Comparison of ENCODE assay signal across 23 cellular contexts in the genomic region with DNA sequence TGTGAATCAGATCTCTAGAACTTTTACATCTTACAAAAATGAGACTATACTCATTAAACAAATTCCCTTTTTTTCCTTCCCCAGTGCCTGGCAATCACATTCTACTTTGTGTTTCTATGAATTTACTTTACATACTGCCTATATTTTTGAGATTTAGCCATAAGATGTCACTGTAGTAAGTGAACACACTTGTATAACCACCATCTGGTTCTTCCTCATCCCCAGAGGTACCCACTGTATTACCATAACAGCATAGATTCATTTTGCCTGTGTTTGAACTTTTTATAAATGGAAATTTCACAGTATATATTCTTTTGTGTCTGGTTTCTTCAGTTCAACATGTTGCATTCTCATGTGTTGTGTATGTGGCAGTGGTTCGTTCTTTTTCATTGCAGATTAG. TPM values are rescaled to one million over a fixed set of nuclear protein-coding genes. Genes with fewer than 3 reads are reported as not detected.
A peak's percentile ranks its signal among the peaks of the same experiment; 100 is the strongest.
DNase-seq lines count a peak whose midpoint lies in the region; ATAC-seq and TF ChIP-seq lines count a peak whose summit lies in the region.
"Had no signal": no experiment of that assay in that cellular context is flagged by ENCODE, and none has a peak within 500 bp of the region (broad histone marks: within the 10 kb centered on the region; RNA-seq: fewer than 3 reads in every experiment).

No MANE protein-coding gene starts in this region.

- TF ChIP-seq CTCF in HCT116 (IDR thresholded peaks at IDR 0.05 in 2 of 3, conservative IDR thresholded peaks at IDR 0.05 in 1 of 3; ENCODE audit: borderline replicate concordance in 1 of 3, insufficient read depth in 1 of 3, low read depth in 2 of 3, low read length in 2 of 3) (no peak), vagina (IDR thresholded peaks at IDR 0.05) (no peak)

- H3K27ac Mint-ChIP-seq in activated CD4-positive, alpha-beta T cell treated with anti-CD3 and anti-CD28 coated beads for 36 hours, result peak overlapping the region; percentile 59
- H3K27ac Mint-ChIP-seq in activated T-helper 2 cell treated with anti-CD3 and anti-CD28 coated beads, Interferon-gamma antibody, Interleukin-2, Interleukin-4, amounts not matched to agents 10 μg/mL and 5 μg/mL and 100 μg/mL, durations not matched to agents 14 hours and 24 hours and 36 hours, result peak overlapping the region; percentile 59
- peak overlapping the region in 5 of 6 donors; percentile 6 to 89 (median 56) for H3K27ac Mint-ChIP-seq in naive B cell
- no peak overlapping the region for H3K27ac Mint-ChIP-seq in activated CD4-positive, alpha-beta memory T cell treated with anti-CD3 and anti-CD28 coated beads for 36 hours

- H3K27me3 ChIP-seq in HCT116 (ENCODE audit: insufficient read depth, low read length) (no peaks in the 10 kb centered on the region), vagina (no peaks in the 10 kb centered on the region)
- H3K27me3 ChIP-seq: esophagus muscularis mucosa, right atrium auricular region, spleen, transverse colon had no signal

- no peak for DNase-seq in activated CD4-positive, alpha-beta T cell treated with anti-CD3 and anti-CD28 coated beads for 36 hours
- DNase-seq in activated CD4-positive, alpha-beta T cell treated with anti-CD3 and anti-CD28 coated beads, Interleukin-2, amount 50 U/mL, for 4 hours, result no peak
- DNase-seq in HCT116 (ENCODE audit: low read depth, low spot score) (no peak), naive B cell (no peak), HUDEP-2 (lab: John Stamatoyannopoulos, UW; ENCODE audit: unreplicated experiment in 76 of 76) (no peak), vagina (ENCODE audit: extremely low spot score in 2 of 2) (no peak)
- DNase-seq in activated T-helper 2 cell treated with anti-CD3 and anti-CD28 coated beads, Interferon-gamma antibody, Interleukin-2, Interleukin-4, amounts not matched to agents 10 μg/mL and 5 μg/mL and 100 μg/mL, durations not matched to agents 14 hours and 24 hours and 36 hours (ENCODE audit: low spot score), result no peak
- DNase-seq in activated CD4-positive, alpha-beta memory T cell treated with anti-CD3 and anti-CD28 coated beads for 36 hours, result no peak
- DNase-seq: 8988T; activated T-cell treated with anti-CD3 and anti-CD28 coated beads, Interleukin-2, amount 50 U/mL, for 48 hours; effector memory CD4-positive, alpha-beta T cell; NCI-H187 treated with DMSO at 0.1 percent for 48 hours; NCI-H345; SHP77 treated with DMSO at 0.1 percent for 48 hours; spleen; stimulated activated CD4-positive, alpha-beta T cell treated with anti-CD3 and anti-CD28 coated beads, Interleukin-4, amount 100 ng/mL, for 1 hour; stimulated activated naive CD4-positive, alpha-beta T cell treated with Interleukin-2 at 50 U/mL for 16 hours; transverse colon had no signal

- no peaks in the 10 kb centered on the region for H3K9me2 ChIP-seq in HCT116 (ENCODE audit: insufficient read depth)

- H3K9ac ChIP-seq in HCT116 (ENCODE audit: low read length), result 0 out of 2 replicates have a peak overlapping the region, but pooled peaks have one; percentile 15

- H3K27me3 Mint-ChIP-seq in activated CD4-positive, alpha-beta T cell treated with anti-CD3 and anti-CD28 coated beads for 36 hours, result no peaks in the 10 kb centered on the region
- no peaks in the 10 kb centered on the region for H3K27me3 Mint-ChIP-seq in activated T-helper 2 cell treated with anti-CD3 and anti-CD28 coated beads, Interferon-gamma antibody, Interleukin-2, Interleukin-4, amounts not matched to agents 10 μg/mL and 5 μg/mL and 100 μg/mL, durations not matched to agents 14 hours and 24 hours and 36 hours (ENCODE audit: low read depth)
- H3K27me3 Mint-ChIP-seq in naive B cell, result no peaks in the 10 kb centered on the region
- H3K27me3 Mint-ChIP-seq in activated CD4-positive, alpha-beta memory T cell treated with anti-CD3 and anti-CD28 coated beads for 36 hours, result no peaks in the 10 kb centered on the region

- intact Hi-C loops in activated CD4-positive, alpha-beta T cell treated with anti-CD3 and anti-CD28 coated beads for 36 hours (cut with DNase I, micrococcal nuclease), result loop anchor here in 1 of 2 experiments (5.0 kb wide), 1 partner anchor 43 kb away; no protein-coding TSS in a partner anchor
- intact Hi-C loops in HCT116 (cut with micrococcal nuclease), result no loop called here
- intact Hi-C loops in activated T-helper 2 cell treated with anti-CD3 and anti-CD28 coated beads, Interferon-gamma antibody, Interleukin-2, Interleukin-4, amounts not matched to agents 10 μg/mL and 5 μg/mL and 100 μg/mL, durations not matched to agents 14 hours and 24 hours and 36 hours (cut with micrococcal nuclease), result no loop called here
- intact Hi-C loops in activated CD4-positive, alpha-beta memory T cell treated with anti-CD3 and anti-CD28 coated beads for 36 hours (cut with micrococcal nuclease), result no loop called here
- intact Hi-C loops in vagina (cut with DNase I), result no loop called here

- CTCF ChIA-PET in activated CD4-positive, alpha-beta T cell treated with anti-CD3 and anti-CD28 coated beads for 36 hours (lab: Charles Lee), result no interaction called here
- CTCF ChIA-PET in HCT116 (lab: Charles Lee), result no interaction called here
- CTCF ChIA-PET in activated CD4-positive, alpha-beta memory T cell treated with anti-CD3 and anti-CD28 coated beads for 36 hours (lab: Charles Lee), result no interaction called here

- peaks cover 100% of the 10 kb centered on the region for H3K79me2 ChIP-seq in HCT116 (ENCODE audit: insufficient read depth, low read length)

- H3K36me3 Mint-ChIP-seq in activated CD4-positive, alpha-beta T cell treated with anti-CD3 and anti-CD28 coated beads for 36 hours (ENCODE audit: low read depth), result peaks cover 39% of the 10 kb centered on the region
- H3K36me3 Mint-ChIP-seq in activated T-helper 2 cell treated with anti-CD3 and anti-CD28 coated beads, Interferon-gamma antibody, Interleukin-2, Interleukin-4, amounts not matched to agents 10 μg/mL and 5 μg/mL and 100 μg/mL, durations not matched to agents 14 hours and 24 hours and 36 hours (ENCODE audit: low read depth), result peaks cover 58% of the 10 kb centered on the region
- no peaks in the 10 kb centered on the region for H3K36me3 Mint-ChIP-seq in naive B cell
- peaks cover 13% of the 10 kb centered on the region for H3K36me3 Mint-ChIP-seq in activated CD4-positive, alpha-beta memory T cell treated with anti-CD3 and anti-CD28 coated beads for 36 hours

- no peak for TF ChIP-seq POLR2A in HCT116 (IDR thresholded peaks at IDR 0.05; ENCODE audit: borderline replicate concordance, extremely low read depth, insufficient read depth, insufficient read length)
- no peak for TF ChIP-seq POLR2A in vagina (IDR thresholded peaks at IDR 0.05)

- no peak overlapping the region for H3K4me2 ChIP-seq in HCT116 (ENCODE audit: low read length)

- POLR2A ChIA-PET in activated CD4-positive, alpha-beta T cell treated with anti-CD3 and anti-CD28 coated beads for 36 hours (lab: Charles Lee), result no interaction called here
- POLR2A ChIA-PET in HCT116 (lab: Charles Lee), result no interaction called here
- POLR2A ChIA-PET in activated CD4-positive, alpha-beta memory T cell treated with anti-CD3 and anti-CD28 coated beads for 36 hours (lab: Charles Lee), result no interaction called here

- H3K27ac ChIP-seq in HCT116 (ENCODE audit: low read depth, low read length) (peak overlapping the region; percentile 57; the same call in 1 of the 2 replicates), vagina (no peak overlapping the region)
- H3K27ac ChIP-seq: esophagus muscularis mucosa, right atrium auricular region, transverse colon, VCaP had no signal

- H3K9me3 Mint-ChIP-seq in activated CD4-positive, alpha-beta T cell treated with anti-CD3 and anti-CD28 coated beads for 36 hours (ENCODE audit: low read depth), result no peaks in the 10 kb centered on the region
- no peaks in the 10 kb centered on the region for H3K9me3 Mint-ChIP-seq in activated T-helper 2 cell treated with anti-CD3 and anti-CD28 coated beads, Interferon-gamma antibody, Interleukin-2, Interleukin-4, amounts not matched to agents 10 μg/mL and 5 μg/mL and 100 μg/mL, durations not matched to agents 14 hours and 24 hours and 36 hours
- H3K9me3 Mint-ChIP-seq in naive B cell, result no peaks in the 10 kb centered on the region
- H3K9me3 Mint-ChIP-seq in activated CD4-positive, alpha-beta memory T cell treated with anti-CD3 and anti-CD28 coated beads for 36 hours, result no peaks in the 10 kb centered on the region
- H3K9me3 Mint-ChIP-seq: brain had no signal

- H3K36me3 ChIP-seq in HCT116 (ENCODE audit: control insufficient read depth in 1 of 2, insufficient read depth in 2 of 2, low read length in 2 of 2), result peaks cover 20 to 27% of the 10 kb centered on the region in 2 experiments
- no peaks in the 10 kb centered on the region for H3K36me3 ChIP-seq in vagina
- H3K36me3 ChIP-seq: right atrium auricular region, transverse colon had no signal

- H4K20me1 ChIP-seq in HCT116 (ENCODE audit: insufficient read depth), result no peaks in the 10 kb centered on the region

- H3K4me1 Mint-ChIP-seq in activated CD4-positive, alpha-beta T cell treated with anti-CD3 and anti-CD28 coated beads for 36 hours, result peaks cover 68% of the 10 kb centered on the region
- peaks cover 60% of the 10 kb centered on the region for H3K4me1 Mint-ChIP-seq in activated T-helper 2 cell treated with anti-CD3 and anti-CD28 coated beads, Interferon-gamma antibody, Interleukin-2, Interleukin-4, amounts not matched to agents 10 μg/mL and 5 μg/mL and 100 μg/mL, durations not matched to agents 14 hours and 24 hours and 36 hours (ENCODE audit: low read depth)
- H3K4me1 Mint-ChIP-seq in naive B cell, result peaks cover 49 to 79% (median 73%) of the 10 kb centered on the region in 3 donors
- H3K4me1 Mint-ChIP-seq in activated CD4-positive, alpha-beta memory T cell treated with anti-CD3 and anti-CD28 coated beads for 36 hours (ENCODE audit: low read depth), result peaks cover 68% of the 10 kb centered on the region

- H3K9me3 ChIP-seq in HCT116 (ENCODE audit: control insufficient read depth in 1 of 2, insufficient read depth in 1 of 2, low read depth in 1 of 2, low read length in 2 of 2) (no peaks in the 10 kb centered on the region), vagina (no peaks in the 10 kb centered on the region)
- H3K9me3 ChIP-seq: esophagus muscularis mucosa, right atrium auricular region, spleen, transverse colon had no signal

- no peak for ATAC-seq in activated CD4-positive, alpha-beta T cell treated with anti-CD3 and anti-CD28 coated beads for 36 hours
- ATAC-seq in HCT116 (no peak), naive B cell (ENCODE audit: low read depth in 2 of 2) (no peak)

- H2AFZ ChIP-seq in HCT116 (ENCODE audit: low read depth, low read length, poor library complexity, severe bottlenecking), result no peak overlapping the region

- TF ChIP-seq RAD21 in HCT116 (IDR thresholded peaks at IDR 0.05; ENCODE audit: low read depth), result no peak

- H3K4me1 ChIP-seq in HCT116 (ENCODE audit: control insufficient read depth in 1 of 2, insufficient read depth in 2 of 2, low read length in 2 of 2) (peaks cover 90 to 93% of the 10 kb centered on the region in 2 experiments), vagina (peaks cover 29% of the 10 kb centered on the region)

- RAD21 ChIA-PET in HCT116 (lab: Charles Lee; ENCODE audit: low non-redundant PET in 1 of 2, low total read pairs in 2 of 2, uncharacterized antibody in 2 of 2, unreplicated experiment in 2 of 2), result no interaction called here

- no peak overlapping the region for H3K4me3 Mint-ChIP-seq in activated CD4-positive, alpha-beta T cell treated with anti-CD3 and anti-CD28 coated beads for 36 hours
- no peak overlapping the region for H3K4me3 Mint-ChIP-seq in activated T-helper 2 cell treated with anti-CD3 and anti-CD28 coated beads, Interferon-gamma antibody, Interleukin-2, Interleukin-4, amounts not matched to agents 10 μg/mL and 5 μg/mL and 100 μg/mL, durations not matched to agents 14 hours and 24 hours and 36 hours (ENCODE audit: low read depth)
- no peak overlapping the region for H3K4me3 Mint-ChIP-seq in naive B cell
- H3K4me3 Mint-ChIP-seq in activated CD4-positive, alpha-beta memory T cell treated with anti-CD3 and anti-CD28 coated beads for 36 hours, result no peak overlapping the region
- H3K4me3 Mint-ChIP-seq: brain had no signal

- BruUV-seq in HCT116 (replicated peaks; lab: Mats Ljungman, UMichigan), result no TSS peak

- H3K4me3 ChIP-seq in HCT116 (replicated peaks in 1 of 2; ENCODE audit: low read depth in 1 of 2, low read length in 2 of 2) (no peak overlapping the region), vagina (no peak overlapping the region)
- H3K4me3 ChIP-seq: esophagus muscularis mucosa, lung, right atrium auricular region, spleen, transverse colon had no signal

RNA-seq across cellular contexts. Expression of a gene that starts 15.8 kb away (rescaled TPM):
- 100 to 1,000 TPM; 158 to 187 TPM for total RNA-seq in activated CD4-positive, alpha-beta T cell treated with anti-CD3 and anti-CD28 coated beads for 36 hours
- total RNA-seq in HCT116 (2021; ENCODE audit: unreplicated experiment) (689 TPM), vagina (37.6 TPM)
- 259 and 345 TPM in 2 replicates for polyA plus RNA-seq in HCT116 (2012)
- 201 and 204 TPM in 2 replicates for total RNA-seq in activated T-helper 2 cell treated with anti-CD3 and anti-CD28 coated beads, Interferon-gamma antibody, Interleukin-2, Interleukin-4, amounts not matched to agents 10 μg/mL and 5 μg/mL and 100 μg/mL, durations not matched to agents 14 hours and 24 hours and 36 hours
- 100 to 1,000 TPM in 5 of 6 donors, 10 to 100 TPM in 1; 68.3 to 107 (median 103) TPM for polyA plus RNA-seq in naive B cell (ENCODE audit: low read depth in 6 of 6)
- total RNA-seq in activated CD4-positive, alpha-beta memory T cell treated with anti-CD3 and anti-CD28 coated beads for 36 hours, result 100 to 1,000 TPM; 147 to 152 TPM

RNA-seq across cellular contexts. Expression of a gene that starts 54.4 kb away (rescaled TPM):
- 10 to 100 TPM; 45.9 to 82.4 TPM for total RNA-seq in activated CD4-positive, alpha-beta T cell treated with anti-CD3 and anti-CD28 coated beads for 36 hours
- total RNA-seq in HCT116 (2021; ENCODE audit: unreplicated experiment), result 69.9 TPM
- polyA plus RNA-seq in HCT116 (2012), result 21.3 and 32.8 TPM in 2 replicates
- 56.0 and 61.9 TPM in 2 replicates for total RNA-seq in activated T-helper 2 cell treated with anti-CD3 and anti-CD28 coated beads, Interferon-gamma antibody, Interleukin-2, Interleukin-4, amounts not matched to agents 10 μg/mL and 5 μg/mL and 100 μg/mL, durations not matched to agents 14 hours and 24 hours and 36 hours
- 10 to 100 TPM; 18.5 to 33.6 (median 28.4) TPM for polyA plus RNA-seq in naive B cell (ENCODE audit: low read depth in 6 of 6)
- total RNA-seq in activated CD4-positive, alpha-beta memory T cell treated with anti-CD3 and anti-CD28 coated beads for 36 hours, result 10 to 100 TPM; 39.5 to 42.5 TPM
- 27.7 TPM for total RNA-seq in vagina
